ENCODE assay signal across 19 cellular contexts in genomic region chr2:42200534-42201227, GRCh38. TPM values are rescaled to one million over a fixed set of nuclear protein-coding genes. Genes with fewer than 3 reads are reported as not detected.
DNase-seq lines count a peak whose midpoint lies in the region; ATAC-seq and TF ChIP-seq lines count a peak whose summit lies in the region.
"Had no signal": no experiment of that assay in that cellular context is flagged by ENCODE, and none has a peak within 500 bp of the region (broad histone marks: within the 10 kb centered on the region; RNA-seq: fewer than 3 reads in every experiment).

No MANE protein-coding gene starts in this region.

- POLR2A ChIA-PET in CD4-positive, alpha-beta memory T cell (lab: Charles Lee; ENCODE audit: partially characterized antibody), result interaction anchor here (0.6 to 1.4 kb wide), 3 partner anchors 30 to 153 kb away, joined by 3 read pairs; no protein-coding TSS in a partner anchor
- POLR2A ChIA-PET in SK-N-SH (lab: Yijun Ruan, JAX), result no interaction called here

- intact Hi-C loops in CD4-positive, alpha-beta memory T cell (cut with micrococcal nuclease), result no loop called here

- no peaks in the 10 kb centered on the region for H3K9me2 ChIP-seq in SK-N-SH

- no peaks in the 10 kb centered on the region for H3K9me3 ChIP-seq in CD4-positive, alpha-beta memory T cell (ENCODE audit: control insufficient read depth in 1 of 2, low read length in 2 of 2)
- no peaks in the 10 kb centered on the region for H3K9me3 ChIP-seq in SK-N-SH
- H3K9me3 ChIP-seq in neutrophil, result no peaks in the 10 kb centered on the region
- H3K9me3 ChIP-seq: ascending aorta, suprapubic skin had no signal

- no peak for ATAC-seq in GM18873 (IDR thresholded peaks at IDR 0.05; ENCODE audit: low FRiP score, unreplicated experiment)
- ATAC-seq in HG02798 (IDR thresholded peaks at IDR 0.05; ENCODE audit: poor library complexity, unreplicated experiment), result no peak
- ATAC-seq: left lobe of liver; natural killer cell treated with Interleukin-12 subunit alpha and Interleukin-12 subunit beta and Interleukin-15 and Interleukin-18, amount 100 ng/mL, for 72 hours had no signal

- peak overlapping the region in 5 of 7 donors; percentile 7 to 68 (median 24) for H3K27ac Mint-ChIP-seq in CD4-positive, alpha-beta memory T cell
- H3K27ac Mint-ChIP-seq: natural killer cell treated with Interleukin-12 subunit alpha and Interleukin-12 subunit beta and Interleukin-15 and Interleukin-18, amount 100 ng/mL, for 72 hours had no signal

- peaks cover 93% of the 10 kb centered on the region for H3K4me1 ChIP-seq in CD4-positive, alpha-beta memory T cell (ENCODE audit: insufficient read depth, low read length)
- H3K4me1 ChIP-seq in SK-N-SH (ENCODE audit: control insufficient read depth in 1 of 2, insufficient read depth in 2 of 2, low read depth in 1 of 2, low read length in 1 of 2), result peaks cover 14 to 30% of the 10 kb centered on the region in 2 experiments; a peak in 3 of 4 replicates
- H3K4me1 ChIP-seq in neutrophil (ENCODE audit: control insufficient read depth in 1 of 2, insufficient read depth in 1 of 2, low read depth in 1 of 2, low read length in 1 of 2), result peaks cover 45 to 53% of the 10 kb centered on the region in 2 experiments

- H3K27me3 Mint-ChIP-seq in CD4-positive, alpha-beta memory T cell, result no peaks in the 10 kb centered on the region
- H3K27me3 Mint-ChIP-seq: IgD-negative memory B cell; natural killer cell treated with Interleukin-12 subunit alpha and Interleukin-12 subunit beta and Interleukin-15 and Interleukin-18, amount 100 ng/mL, for 72 hours had no signal

- H4K20me1 ChIP-seq in SK-N-SH (ENCODE audit: insufficient read depth), result peaks cover 7% of the 10 kb centered on the region; the same call in 1 of the 2 replicates

- H3K9me3 Mint-ChIP-seq in CD4-positive, alpha-beta memory T cell, result peaks cover 0 to 3% (median 0%) of the 10 kb centered on the region in 8 donors
- H3K9me3 Mint-ChIP-seq: IgD-negative memory B cell; natural killer cell treated with Interleukin-12 subunit alpha and Interleukin-12 subunit beta and Interleukin-15 and Interleukin-18, amount 100 ng/mL, for 72 hours had no signal

- no peak overlapping the region for H2AFZ ChIP-seq in SK-N-SH (ENCODE audit: low read depth)

- 55% methylated on average over 2 of the region's 2 CpGs for WGBS in SK-N-SH (ENCODE audit: low lambda C conversion rate)

- H3K4me2 ChIP-seq in SK-N-SH, result peak overlapping the region; percentile 32

- H3K36me3 Mint-ChIP-seq in CD4-positive, alpha-beta memory T cell, result peaks cover 14 to 19% of the 10 kb centered on the region in 2 donors
- H3K36me3 Mint-ChIP-seq: natural killer cell treated with Interleukin-12 subunit alpha and Interleukin-12 subunit beta and Interleukin-15 and Interleukin-18, amount 100 ng/mL, for 72 hours had no signal

- H3K36me3 ChIP-seq in CD4-positive, alpha-beta memory T cell (ENCODE audit: insufficient read depth, low read length), result no peaks in the 10 kb centered on the region
- H3K36me3 ChIP-seq in SK-N-SH (replicated peaks in 1 of 2; ENCODE audit: control insufficient read depth in 1 of 2, insufficient read depth in 2 of 2, low read length in 1 of 2) (no peaks in the 10 kb centered on the region), neutrophil (no peaks in the 10 kb centered on the region)
- H3K36me3 ChIP-seq: ascending aorta, suprapubic skin had no signal

- H3K27me3 ChIP-seq in CD4-positive, alpha-beta memory T cell (ENCODE audit: insufficient read depth, low read length), result no peaks in the 10 kb centered on the region
- H3K27me3 ChIP-seq in SK-N-SH (ENCODE audit: insufficient read depth) (no peaks in the 10 kb centered on the region), neutrophil (no peaks in the 10 kb centered on the region)
- H3K27me3 ChIP-seq: ascending aorta, suprapubic skin had no signal

- no peak for TF ChIP-seq RAD21 in SK-N-SH (IDR thresholded peaks at IDR 0.05; ENCODE audit: low read length)

- no peak overlapping the region for H3K9ac ChIP-seq in SK-N-SH

- peak in 1 of 2 experiments; percentile 75; a peak in 2 of 4 replicates for TF ChIP-seq EP300 in SK-N-SH (IDR thresholded peaks at IDR 0.05; ENCODE audit: borderline replicate concordance in 1 of 2, low read depth in 1 of 2, low read length in 1 of 2)

- H3K4me1 Mint-ChIP-seq in CD4-positive, alpha-beta memory T cell, result peaks cover 64 to 90% (median 76%) of the 10 kb centered on the region in 4 donors

- peaks cover 24% of the 10 kb centered on the region for H3F3A ChIP-seq in SK-N-SH (replicated peaks; ENCODE audit: insufficient read depth)

- peak overlapping the region in 5 of 8 donors; percentile 4 to 55 (median 39) for H3K4me3 Mint-ChIP-seq in CD4-positive, alpha-beta memory T cell
- H3K4me3 Mint-ChIP-seq: IgD-negative memory B cell; natural killer cell treated with Interleukin-12 subunit alpha and Interleukin-12 subunit beta and Interleukin-15 and Interleukin-18, amount 100 ng/mL, for 72 hours had no signal

- peaks cover 90% of the 10 kb centered on the region for H3K79me2 ChIP-seq in SK-N-SH (ENCODE audit: insufficient read depth)

- DNase-seq in CD4-positive, alpha-beta memory T cell, result no peak
- DNase-seq in SK-N-SH, result no peak
- DNase-seq in fibroblast of gingiva (ENCODE audit: low read depth), result peak; percentile 13
- no peak for DNase-seq in epidermal melanocyte (ENCODE audit: insufficient read length, low spot score)
- DNase-seq in NCI-H187 (lab: John Stamatoyannopoulos, UW), result no peak
- DNase-seq: C1 segment of cervical spinal cord; DMS79; GOT3; NCI-H82; retina; stimulated activated CD4-positive, alpha-beta T cell treated with anti-CD3 and anti-CD28 coated beads, Interleukin-1b, Interleukin-23, amount 100 ng/mL, for 48 hours had no signal

- CTCF ChIA-PET in CD4-positive, alpha-beta memory T cell (lab: Charles Lee; ENCODE audit: partially characterized antibody), result interaction anchor here (0.9 to 4.5 kb wide), 3 partner anchors 101 to 106 kb away, joined by 3 to 43 read pairs (median 4); no protein-coding TSS in a partner anchor
- CTCF ChIA-PET in SK-N-SH (lab: Yijun Ruan, JAX), result interaction anchor here (0.6 to 1.9 kb wide), 6 partner anchors 14 to 105 kb away, joined by 3 to 8 read pairs (median 3); partner anchors contain the start of gene EML4

- no peak for TF ChIP-seq CTCF in SK-N-SH (IDR thresholded peaks at IDR 0.05)
- no peak for TF ChIP-seq CTCF in neutrophil (IDR thresholded peaks at IDR 0.05)

- no peak overlapping the region for H3K27ac ChIP-seq in CD4-positive, alpha-beta memory T cell (ENCODE audit: low read depth, low read length)
- H3K27ac ChIP-seq in SK-N-SH (ENCODE audit: low read depth in 2 of 2, low read length in 1 of 2) (peak overlapping the region; percentile 45 to 65), neutrophil (peak overlapping the region; percentile 9)
- H3K27ac ChIP-seq: ascending aorta, suprapubic skin had no signal

- no peak overlapping the region for H3K4me3 ChIP-seq in CD4-positive, alpha-beta memory T cell (ENCODE audit: low read length in 2 of 2)
- no peak overlapping the region for H3K4me3 ChIP-seq in SK-N-SH (ENCODE audit: low read depth in 2 of 2, low read length in 1 of 2)
- no peak overlapping the region for H3K4me3 ChIP-seq in neutrophil (ENCODE audit: low read depth in 1 of 2, low read length in 1 of 2)
- H3K4me3 ChIP-seq: ascending aorta, suprapubic skin had no signal

TF ChIP-seq in SK-N-SH, 30 proteins besides CTCF, POLR2A, EP300 and RAD21 (continues in another document):
- TF ChIP-seq TAF1 (IDR thresholded peaks at IDR 0.05; ENCODE audit: borderline replicate concordance, low read depth, low read length) (no peak), TCF12 (IDR thresholded peaks at IDR 0.05) (peak; percentile 84), POLR2AphosphoS5 (IDR thresholded peaks at IDR 0.05; ENCODE audit: low read depth, low read length) (peak; percentile 46; the same call in 1 of the 2 replicates), PBX3 (IDR thresholded peaks at IDR 0.05) (peak; percentile 76), MEF2A (IDR thresholded peaks at IDR 0.05; ENCODE audit: borderline replicate concordance, low read depth) (peak; percentile 66; the same call in 1 of the 2 replicates), FOSL2 (IDR thresholded peaks at IDR 0.05; ENCODE audit: borderline replicate concordance, low read depth) (peak; percentile 68; the same call in 1 of the 2 replicates), NFIC (IDR thresholded peaks at IDR 0.05; ENCODE audit: borderline replicate concordance) (peak; percentile 85), JUND (IDR thresholded peaks at IDR 0.05) (peak; percentile 73), TEAD4 (IDR thresholded peaks at IDR 0.05; ENCODE audit: borderline replicate concordance, insufficient read depth) (peak; percentile 84), RCOR1 (IDR thresholded peaks at IDR 0.05; ENCODE audit: low read length) (no peak), EZH2phosphoT487 (IDR thresholded peaks at IDR 0.05; ENCODE audit: borderline replicate concordance, low read depth) (no peak), MXI1 (IDR thresholded peaks at IDR 0.05; ENCODE audit: low read depth, low read length) (no peak), SMC3 (IDR thresholded peaks at IDR 0.05; ENCODE audit: low read depth, low read length) (no peak), FOXM1 (IDR thresholded peaks at IDR 0.05; ENCODE audit: low read depth) (0 out of 2 replicates have a peak, but pooled peaks have one; percentile 41)

RNA-seq across cellular contexts. Expression of gene EML4, which starts 31.5 kb away (rescaled TPM):
- 100 to 1,000 TPM; 168 to 172 TPM for total RNA-seq in CD4-positive, alpha-beta memory T cell
- polyA plus RNA-seq in CD4-positive, alpha-beta memory T cell, result 100 to 1,000 TPM in 1 of 2 donors, 10 to 100 TPM in 1; 52.8 to 113 TPM
- polyA plus RNA-seq in SK-N-SH (2012; rRNA removed), result 35.0 and 45.8 TPM in 2 replicates
- polyA plus RNA-seq in SK-N-SH (2012; cell fraction: cytosol; rRNA removed), result 45.2 and 45.3 TPM in 2 replicates
- 61.1 and 88.5 TPM in 2 replicates for polyA plus RNA-seq in SK-N-SH (2012; cell fraction: nucleus; rRNA removed)
